19 cellular contexts compared by ENCODE assay signal in the genomic region with DNA sequence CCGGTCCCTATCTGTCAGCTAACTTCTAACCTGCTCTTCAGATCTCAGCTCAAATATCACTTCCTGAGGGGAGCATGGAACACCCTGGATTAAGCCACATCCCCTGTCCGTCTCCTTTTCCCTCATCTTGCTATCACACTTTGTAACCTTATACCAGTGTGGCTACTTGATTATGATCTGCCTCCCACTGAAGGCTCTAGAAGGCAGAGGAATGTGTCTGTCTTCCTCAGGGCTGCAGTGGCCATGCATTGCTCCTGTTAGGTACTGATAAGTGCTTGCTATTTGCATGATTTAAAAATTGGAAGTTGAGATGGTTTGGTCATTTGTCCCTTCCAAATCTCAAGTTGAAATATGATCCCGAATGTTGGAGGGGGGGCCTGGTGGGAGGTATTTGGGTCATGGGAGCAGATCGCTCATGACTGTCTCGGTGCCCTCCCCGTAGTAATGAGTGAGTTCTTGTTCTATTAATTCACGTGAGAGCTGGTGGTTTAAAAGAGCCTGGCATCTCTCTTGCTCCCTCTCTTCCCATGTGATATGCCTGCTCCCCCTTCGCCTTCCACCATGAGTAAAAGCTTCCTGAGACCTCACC.
"Had no signal": no experiment of that assay in that cellular context is flagged by ENCODE, and none has a peak within 500 bp of the region (broad histone marks: within the 10 kb centered on the region; RNA-seq: fewer than 3 reads in every experiment).

No MANE protein-coding gene starts in this region.

- H3K27me3 Mint-ChIP-seq: memory B cell; naive thymus-derived CD4-positive, alpha-beta T cell had no signal

- ATAC-seq: activated naive CD4-positive, alpha-beta T cell treated with anti-CD3 and anti-CD28 coated beads, Interleukin-2, amount 50 U/mL, for 72 hours; activated T-cell treated with anti-CD3 and anti-CD28 coated beads, Interleukin-2, amount 50 U/mL, for 4 hours; naive thymus-derived CD4-positive, alpha-beta T cell had no signal

- H3K27ac ChIP-seq: adrenal gland, esophagus muscularis mucosa, gastroesophageal sphincter, heart right ventricle, pancreas, tibial artery had no signal

- H3K4me1 Mint-ChIP-seq: memory B cell had no signal

- H3K4me3 ChIP-seq: adrenal gland, esophagus muscularis mucosa, gastroesophageal sphincter, heart right ventricle, pancreas, tibial artery had no signal

- H3K36me3 Mint-ChIP-seq: activated naive CD4-positive, alpha-beta T cell treated with anti-CD3 and anti-CD28 coated beads, Interleukin-2, amount 50 U/mL, for 72 hours; memory B cell; naive thymus-derived CD4-positive, alpha-beta T cell had no signal

- H3K27me3 ChIP-seq: adrenal gland, esophagus muscularis mucosa, gastroesophageal sphincter, heart right ventricle, pancreas, tibial artery had no signal

- DNase-seq: activated CD4-positive, alpha-beta T cell treated with anti-CD3 and anti-CD28 coated beads, Interleukin-2, amount 50 U/mL, for 1 hour; activated CD4-positive, CD25-positive, alpha-beta regulatory T cell treated with anti-CD3 and anti-CD28 coated beads, Interleukin-2, amount 50 U/mL, for 72 hours; activated CD8-positive, alpha-beta memory T cell treated with anti-CD3 and anti-CD28 coated beads, Interleukin-2, amount 50 U/mL, for 4 hours; activated effector memory CD4-positive, alpha-beta T cell treated with anti-CD3 and anti-CD28 coated beads, Interleukin-2, amount 50 U/mL, for 16 hours; activated T-cell treated with anti-CD3 and anti-CD28 coated beads, Interleukin-2, amount 50 U/mL, for 4 hours; dermis blood vessel endothelial cell; effector memory CD4-positive, alpha-beta T cell; heart right ventricle; naive thymus-derived CD4-positive, alpha-beta T cell; pancreas; stimulated activated CD4-positive, alpha-beta T cell treated with anti-CD3 and anti-CD28 coated beads, Interleukin-2, amount 100 ng/mL, for 24 hours; stimulated activated naive CD4-positive, alpha-beta T cell treated with Interleukin-2 at 50 U/mL for 16 hours; tibial artery had no signal

- H3K4me1 ChIP-seq: pancreas had no signal

- H3K27ac Mint-ChIP-seq: activated naive CD4-positive, alpha-beta T cell treated with anti-CD3 and anti-CD28 coated beads, Interleukin-2, amount 50 U/mL, for 72 hours; memory B cell; naive thymus-derived CD4-positive, alpha-beta T cell; T-helper 2 cell treated with Interferon-gamma antibody and Interleukin-4, amounts not matched to agents 5 μg/mL and 100 μg/mL, for 36 hours had no signal

- H3K4me3 Mint-ChIP-seq: activated T-cell treated with anti-CD3 and anti-CD28 coated beads, Interleukin-2, amount 50 U/mL, for 4 hours; memory B cell; naive thymus-derived CD4-positive, alpha-beta T cell; T-helper 2 cell treated with Interferon-gamma antibody and Interleukin-4, amounts not matched to agents 5 μg/mL and 100 μg/mL, for 36 hours had no signal

- H3K9me3 ChIP-seq: adrenal gland, pancreas had no signal

- H3K36me3 ChIP-seq: adrenal gland, esophagus muscularis mucosa, gastroesophageal sphincter, heart right ventricle, pancreas, tibial artery had no signal
